In genomic region chr7:137870684-137871083, GRCh38 we compare ENCODE assay signal across 17 cellular contexts. TPM values are rescaled to one million over a fixed set of nuclear protein-coding genes. Genes with fewer than 3 reads are reported as not detected.
DNase-seq lines count a peak whose midpoint lies in the region; ATAC-seq and TF ChIP-seq lines count a peak whose summit lies in the region.
"Had no signal": no experiment of that assay in that cellular context is flagged by ENCODE, and none has a peak within 500 bp of the region (broad histone marks: within the 10 kb centered on the region; RNA-seq: fewer than 3 reads in every experiment).

No MANE protein-coding gene starts in this region.

- intact Hi-C loops in IMR-90 (cut with micrococcal nuclease) (no loop called here), psoas muscle (cut with DNase I) (no loop called here)
- intact Hi-C loops in activated CD4-positive, alpha-beta memory T cell treated with anti-CD3 and anti-CD28 coated beads for 36 hours (cut with micrococcal nuclease) = no loop called here

- in situ Hi-C loops in IMR-90 (cut with MboI; ENCODE audit: low sequenced_read_pairs) = no loop called here

- peaks cover 21% of the 10 kb centered on the region for H3K9me1 ChIP-seq in IMR-90 (ENCODE audit: insufficient read depth, low read length)

- dilution Hi-C loops in IMR-90 (cut with HindIII; ENCODE audit: low sequenced_read_pairs, unreplicated experiment) = no loop called here

- H4K91ac ChIP-seq in IMR-90 (ENCODE audit: insufficient read depth, low read depth, low read length) = no peak overlapping the region

- no peak overlapping the region for H3K9ac ChIP-seq in IMR-90 (ENCODE audit: low read depth, low read length)

- H2BK20ac ChIP-seq in IMR-90 (ENCODE audit: low read depth, low read length) = no peak overlapping the region; the same call in 1 of the 2 replicates

- H3K36me3 ChIP-seq in ACC112 (ENCODE audit: insufficient read depth, low read length) (peaks cover 49% of the 10 kb centered on the region), IMR-90 (ENCODE audit: control insufficient read depth, insufficient read depth, low read length) (peaks cover 23% of the 10 kb centered on the region), psoas muscle (ENCODE audit: insufficient read depth in 1 of 2, low read depth in 1 of 2) (no peaks in the 10 kb centered on the region)

- no peak overlapping the region for H3K56ac ChIP-seq in IMR-90 (ENCODE audit: extremely low read depth, insufficient read depth, low read length)

- H3K14ac ChIP-seq in IMR-90 (replicated peaks; ENCODE audit: low read depth, low read length) = no peak overlapping the region

- H3K27ac ChIP-seq in ACC112 (ENCODE audit: low read depth, low read length) = peak overlapping the region; percentile 2; the same call in 1 of the 2 replicates
- H3K27ac ChIP-seq in IMR-90 (ENCODE audit: insufficient read depth, low read length) = 0 out of 2 replicates have a peak overlapping the region, but pooled peaks have one; percentile 2
- peak overlapping the region; percentile 88 for H3K27ac ChIP-seq in psoas muscle

- POLR2A ChIA-PET in IMR-90 (lab: Charles Lee; ENCODE audit: unreplicated experiment) = interaction anchor here (0.6 kb wide), 1 partner anchor 143 kb away, joined by 3 read pairs; no protein-coding TSS in a partner anchor
- POLR2A ChIA-PET in activated CD4-positive, alpha-beta memory T cell treated with anti-CD3 and anti-CD28 coated beads for 36 hours (lab: Charles Lee) = no interaction called here

- H3K4me3 ChIP-seq in ACC112 (ENCODE audit: low read depth, low read length) (no peak overlapping the region), IMR-90 (ENCODE audit: insufficient read depth, low read depth, low read length) (no peak overlapping the region), psoas muscle (no peak overlapping the region)

- peaks cover 60% of the 10 kb centered on the region for H3K36me3 Mint-ChIP-seq in chondrocyte (ENCODE audit: low read depth)
- peaks cover 56% of the 10 kb centered on the region for H3K36me3 Mint-ChIP-seq in activated CD4-positive, alpha-beta memory T cell treated with anti-CD3 and anti-CD28 coated beads for 36 hours

- H3K4me2 ChIP-seq in IMR-90 (ENCODE audit: low read depth, low read length) = no peak overlapping the region

- CTCF ChIA-PET in IMR-90 (lab: Yijun Ruan, JAX) = interaction anchor here (0.6 to 1.0 kb wide), 2 partner anchors 214 to 471 kb away, joined by 3 read pairs; no protein-coding TSS in a partner anchor
- CTCF ChIA-PET in activated CD4-positive, alpha-beta memory T cell treated with anti-CD3 and anti-CD28 coated beads for 36 hours (lab: Charles Lee) = interaction anchor here (0.9 kb wide), 1 partner anchor 33 kb away, joined by 4 read pairs; no protein-coding TSS in a partner anchor

- H3K79me1 ChIP-seq in IMR-90 (ENCODE audit: low read depth in 1 of 2, low read length in 2 of 2) = peaks cover 14 to 47% of the 10 kb centered on the region in 2 experiments

- no peak overlapping the region for H2AFZ ChIP-seq in ACC112 (ENCODE audit: low read length, unreplicated experiment)
- H2AFZ ChIP-seq in IMR-90 (replicated peaks; ENCODE audit: low read length, poor library complexity) = no peak overlapping the region

- peak overlapping the region; percentile 54 for H2BK5ac ChIP-seq in IMR-90 (ENCODE audit: low read depth, low read length, poor library complexity, severe bottlenecking)

- H3K9me3 ChIP-seq in IMR-90 (ENCODE audit: control insufficient read depth, insufficient read depth, low read length) = no peaks in the 10 kb centered on the region
- peaks cover 6% of the 10 kb centered on the region for H3K9me3 ChIP-seq in psoas muscle

- no peak for TF ChIP-seq RAD21 in IMR-90 (IDR thresholded peaks at IDR 0.05; ENCODE audit: low read length)

- ATAC-seq in IMR-90 (ENCODE audit: low read depth) (peak; percentile 61), psoas muscle (no peak)

- peak overlapping the region; percentile 38 for H2BK120ac ChIP-seq in IMR-90 (ENCODE audit: low read depth, low read length)

- no peak overlapping the region for H4K8ac ChIP-seq in IMR-90 (ENCODE audit: low read depth in 2 of 2, low read length in 2 of 2)

- H3K27me3 ChIP-seq in ACC112 (ENCODE audit: insufficient read depth, low read length) (no peaks in the 10 kb centered on the region), IMR-90 (ENCODE audit: control insufficient read depth, insufficient read depth, low read length) (no peaks in the 10 kb centered on the region), psoas muscle (ENCODE audit: insufficient read depth in 3 of 3, low read length in 2 of 3) (no peaks in the 10 kb centered on the region)

- peaks cover 52% of the 10 kb centered on the region for H3K4me1 Mint-ChIP-seq in chondrocyte (ENCODE audit: low read depth)
- peaks cover 12% of the 10 kb centered on the region for H3K4me1 Mint-ChIP-seq in activated CD4-positive, alpha-beta memory T cell treated with anti-CD3 and anti-CD28 coated beads for 36 hours (ENCODE audit: low read depth)

- no TSS peak for BruUV-seq in IMR-90 (replicated peaks; lab: Mats Ljungman, UMichigan)

- no peaks in the 10 kb centered on the region for H3K79me2 ChIP-seq in ACC112 (ENCODE audit: control insufficient read depth, insufficient read depth, low read length, unreplicated experiment)

- H2BK15ac ChIP-seq in IMR-90 (ENCODE audit: low read depth, low read length) = no peak overlapping the region

- H3K9me3 Mint-ChIP-seq in chondrocyte (ENCODE audit: low read depth) = peaks cover 14% of the 10 kb centered on the region
- peaks cover 10% of the 10 kb centered on the region for H3K9me3 Mint-ChIP-seq in activated CD4-positive, alpha-beta memory T cell treated with anti-CD3 and anti-CD28 coated beads for 36 hours

- H3K4ac ChIP-seq in IMR-90 (ENCODE audit: low read depth, low read length) = no peak overlapping the region

- H2AK9ac ChIP-seq in IMR-90 (replicated peaks; ENCODE audit: low read depth, low read length, poor library complexity) = no peak overlapping the region

- H4K20me1 ChIP-seq in IMR-90 (ENCODE audit: insufficient read depth, low read length) = peaks cover 4% of the 10 kb centered on the region; the same call in 1 of the 2 replicates

- no peak for TF ChIP-seq POLR2A in IMR-90 (IDR thresholded peaks at IDR 0.05; ENCODE audit: low read depth, low read length)

- DNase-seq in IMR-90 = peak; percentile 54
- no peak for DNase-seq in chondrocyte (ENCODE audit: low spot score)
- DNase-seq in psoas muscle = no peak
- no peak for DNase-seq in activated CD4-positive, alpha-beta memory T cell treated with anti-CD3 and anti-CD28 coated beads for 36 hours
- no peak for DNase-seq in inferior parietal cortex (ENCODE audit: extremely low spot score)
- DNase-seq in NCI-H510A treated with DMSO at 0.1 percent for 48 hours (lab: John Stamatoyannopoulos, UW) = no peak
- DNase-seq: AML-193, COR-L47, EL, Karpas-422, NCI-H1105, NCI-H1694, NCI-H2107, NCI-H748 treated with DMSO at 0.1 percent for 48 hours, OCI-M1, SIG-M5 had no signal

- H4K5ac ChIP-seq in IMR-90 (ENCODE audit: low read depth, low read length) = no peak overlapping the region

- TF ChIP-seq CTCF in IMR-90 (conservative IDR thresholded peaks at IDR 0.05; ENCODE audit: low read depth, low read length) (no peak), chondrocyte (IDR thresholded peaks at IDR 0.05) (no peak), psoas muscle (IDR thresholded peaks at IDR 0.05) (no peak)

- H2AK5ac ChIP-seq in IMR-90 (ENCODE audit: low read depth, low read length) = no peak overlapping the region

- no peaks in the 10 kb centered on the region for H3K27me3 Mint-ChIP-seq in chondrocyte (ENCODE audit: low read depth)
- no peaks in the 10 kb centered on the region for H3K27me3 Mint-ChIP-seq in activated CD4-positive, alpha-beta memory T cell treated with anti-CD3 and anti-CD28 coated beads for 36 hours

- peaks cover 33% of the 10 kb centered on the region for H3K4me1 ChIP-seq in ACC112 (ENCODE audit: control insufficient read depth, insufficient read depth, low read length, unreplicated experiment)
- H3K4me1 ChIP-seq in IMR-90 (ENCODE audit: control insufficient read depth, insufficient read depth, low read length) = peaks cover 13% of the 10 kb centered on the region
- H3K4me1 ChIP-seq in psoas muscle = peaks cover 17% of the 10 kb centered on the region

- H3K4me3 Mint-ChIP-seq in chondrocyte (ENCODE audit: unreplicated experiment) = no peak overlapping the region
- no peak overlapping the region for H3K4me3 Mint-ChIP-seq in activated CD4-positive, alpha-beta memory T cell treated with anti-CD3 and anti-CD28 coated beads for 36 hours

- H3K18ac ChIP-seq in IMR-90 (ENCODE audit: low read depth, low read length) = no peak overlapping the region

- H3K23ac ChIP-seq in IMR-90 (ENCODE audit: low read depth, low read length) = no peak overlapping the region

- H3K27ac Mint-ChIP-seq in chondrocyte (ENCODE audit: unreplicated experiment) = peak overlapping the region; percentile 75
- no peak overlapping the region for H3K27ac Mint-ChIP-seq in activated CD4-positive, alpha-beta memory T cell treated with anti-CD3 and anti-CD28 coated beads for 36 hours

TF ChIP-seq in IMR-90, 13 proteins besides CTCF, POLR2A, EP300 and RAD21:
- TF ChIP-seq MAFK (IDR thresholded peaks at IDR 0.05; ENCODE audit: low read depth, low read length) (no peak), CEBPB (IDR thresholded peaks at IDR 0.05; ENCODE audit: low read depth, low read length) (peak; percentile 35; the same call in 1 of the 2 replicates), NFE2L2 (IDR thresholded peaks at IDR 0.05; ENCODE audit: low read depth, low read length) (no peak), RFX5 (IDR thresholded peaks at IDR 0.05; ENCODE audit: low read depth, low read length) (no peak)
- TF ChIP-seq, protein P1, sequence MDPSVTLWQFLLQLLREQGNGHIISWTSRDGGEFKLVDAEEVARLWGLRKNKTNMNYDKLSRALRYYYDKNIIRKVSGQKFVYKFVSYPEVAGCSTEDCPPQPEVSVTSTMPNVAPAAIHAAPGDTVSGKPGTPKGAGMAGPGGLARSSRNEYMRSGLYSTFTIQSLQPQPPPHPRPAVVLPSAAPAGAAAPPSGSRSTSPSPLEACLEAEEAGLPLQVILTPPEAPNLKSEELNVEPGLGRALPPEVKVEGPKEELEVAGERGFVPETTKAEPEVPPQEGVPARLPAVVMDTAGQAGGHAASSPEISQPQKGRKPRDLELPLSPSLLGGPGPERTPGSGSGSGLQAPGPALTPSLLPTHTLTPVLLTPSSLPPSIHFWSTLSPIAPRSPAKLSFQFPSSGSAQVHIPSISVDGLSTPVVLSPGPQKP (IDR thresholded peaks at IDR 0.05; ENCODE audit: borderline replicate concordance, low read depth, low read length) = no peak

RNA-seq across cellular contexts. Expression of gene DGKI, which starts 23.9 kb away (rescaled TPM):
- 15.3 and 15.8 TPM in 2 replicates for total RNA-seq in IMR-90 (2012; rRNA removed)
- 3.8 and 3.9 TPM in 2 replicates for polyA plus RNA-seq in IMR-90 (2012; rRNA removed)
- 1.8 and 2.6 TPM in 2 replicates for polyA plus RNA-seq in IMR-90 (2012; cell fraction: cytosol; rRNA removed)
- polyA plus RNA-seq in IMR-90 (2012; cell fraction: nucleus; rRNA removed; ENCODE audit: low replicate concordance) = 6.1 and 19.7 TPM in 2 replicates
- 15.3 to 52.4 TPM (median 17.0 TPM) in 3 replicates for total RNA-seq in chondrocyte
- total RNA-seq in psoas muscle = under 1 TPM in 3 of 4 donors, not detected in 1; 0.44 to 0.56 (median 0.45) TPM
- under 1 TPM in 2 of 3 donors, not detected in 1; under 0.01 to 0.04 TPM for polyA plus RNA-seq in psoas muscle
- 1 to 10 TPM; 5.4 to 7.0 TPM for total RNA-seq in activated CD4-positive, alpha-beta memory T cell treated with anti-CD3 and anti-CD28 coated beads for 36 hours

Comparison
In these comparisons a context has a peak if more than half of its experiments do, and no peak if none do; other contexts are left out.
1. H3K27ac ChIP-seq: peak in every context shown above with its lines; median percentile 88 in psoas muscle; 2 in ACC112; 2 in IMR-90.
2. RNA of gene DGKI, which starts 23.9 kb away (total RNA-seq): 15.3 to 15.8 TPM in IMR-90, 15.3 to 52.4 TPM in chondrocyte and 5.4 to 7.0 TPM in activated CD4-positive, alpha-beta memory T cell treated with anti-CD3 and anti-CD28 coated beads for 36 hours; 0.44 to 0.56 TPM in psoas muscle; every median in the first group is over 4 times any median in the second.